In the genomic region with DNA sequence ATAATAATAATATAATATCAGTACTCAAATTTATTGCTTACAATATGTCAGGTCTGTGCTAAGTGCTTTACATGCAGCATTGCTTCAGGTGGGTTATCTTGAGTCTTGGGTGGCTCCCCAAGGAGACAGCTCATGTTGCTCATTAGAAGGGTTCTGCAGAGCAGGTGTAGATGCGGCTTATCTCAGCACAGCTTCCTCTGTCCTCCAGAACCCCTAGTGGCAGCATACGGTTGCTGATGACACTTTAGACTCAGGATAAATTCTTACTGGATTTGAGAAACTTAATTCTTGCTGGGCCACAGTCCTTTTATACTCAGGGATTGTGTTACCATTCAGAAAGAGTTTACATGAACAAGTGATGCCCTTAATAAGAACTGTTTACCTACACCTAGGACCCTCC, we compare ENCODE assay signal across 10 cellular contexts. TPM values are rescaled to one million over a fixed set of nuclear protein-coding genes. Genes with fewer than 3 reads are reported as not detected.
DNase-seq lines count a peak whose midpoint lies in the region; ATAC-seq and TF ChIP-seq lines count a peak whose summit lies in the region.
"Had no signal": no experiment of that assay in that cellular context is flagged by ENCODE, and none has a peak within 500 bp of the region (broad histone marks: within the 10 kb centered on the region; RNA-seq: fewer than 3 reads in every experiment).

No MANE protein-coding gene starts in this region.

- DNase-seq in ELR (ENCODE audit: low read depth) (peak; percentile 33), GM20000 (ENCODE audit: low spot score) (no peak), left colon (no peak), NCI-H748 treated with DMSO at 0.1 percent for 48 hours (lab: John Stamatoyannopoulos, UW) (no peak), amygdala (lab: John Stamatoyannopoulos, UW) (no peak), hippocampal formation (lab: John Stamatoyannopoulos, UW) (no peak)
- DNase-seq: activated naive CD4-positive, alpha-beta T cell treated with anti-CD3 and anti-CD28 coated beads, Interleukin-2, amount 50 U/mL, for 16 hours; ovary had no signal

- TF ChIP-seq CTCF in GM20000 (IDR thresholded peaks at IDR 0.05; ENCODE audit: extremely low read depth, missing control alignments) (peak; percentile 22), VCaP (conservative IDR thresholded peaks at IDR 0.05) (peak; percentile 52)

- H3K27ac ChIP-seq in VCaP: no peak overlapping the region
- H3K27ac ChIP-seq: ovary, SK-N-MC had no signal

- peak; percentile 53 for ATAC-seq in left colon

- intact Hi-C loops in left colon (cut with DNase I, micrococcal nuclease): no loop called here

RNA-seq across cellular contexts. Expression of a gene that starts 8.9 kb away (rescaled TPM):
- total RNA-seq in left colon: 10 to 100 TPM; 47.7 to 53.7 TPM

RNA-seq across cellular contexts. Expression of a gene that starts 55.5 kb away (rescaled TPM):
- total RNA-seq in left colon: 10 to 100 TPM; 11.8 to 13.5 TPM
